In the genomic region with DNA sequence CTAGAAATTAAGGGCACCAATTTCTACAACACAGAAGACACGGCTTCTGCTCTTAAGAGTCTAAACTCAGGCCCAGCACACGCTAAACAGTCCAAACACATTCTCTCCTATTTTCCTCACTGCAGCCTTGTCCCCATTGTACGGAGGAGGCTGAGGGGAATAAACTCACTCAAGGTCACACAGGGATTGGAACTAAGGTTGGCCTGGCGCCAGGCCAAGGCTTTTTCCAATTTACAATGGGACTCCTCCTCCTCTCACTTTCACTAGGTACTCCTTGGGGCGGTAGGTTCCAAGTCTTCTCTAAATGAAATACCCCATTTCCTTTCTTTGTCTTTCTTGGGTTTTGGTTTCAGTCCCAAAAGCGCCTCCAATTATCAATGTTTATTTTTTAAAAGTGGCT, we compare ENCODE assay signal across 25 cellular contexts. TPM values are rescaled to one million over a fixed set of nuclear protein-coding genes. Genes with fewer than 3 reads are reported as not detected.
"Had no signal": no experiment of that assay in that cellular context is flagged by ENCODE, and none has a peak within 500 bp of the region (broad histone marks: within the 10 kb centered on the region; RNA-seq: fewer than 3 reads in every experiment).

No MANE protein-coding gene starts in this region.

- H3K4me1 ChIP-seq: right lobe of liver had no signal

- ATAC-seq: activated CD4-positive, CD25-positive, alpha-beta regulatory T cell treated with anti-CD3 and anti-CD28 coated beads, Interleukin-2, amount 50 U/mL, for 24 hours; activated naive CD4-positive, alpha-beta T cell treated with anti-CD3 and anti-CD28 coated beads, Interleukin-2, amount 50 U/mL, for 72 hours; activated T-helper 17 cell treated with anti-CD3 and anti-CD28 coated beads, Interleukin-2, amount 50 U/mL, for 72 hours; left cardiac atrium; right lobe of liver; stimulated activated effector memory CD8-positive, alpha-beta T cell treated with anti-CD3 and anti-CD28 coated beads, Interleukin-12 subunit alpha, Interleukin-12 subunit beta, amount 100 ng/mL, for 72 hours had no signal

- H3K27ac ChIP-seq: right lobe of liver, skin epidermis, thoracic aorta, upper lobe of left lung, WERI-Rb-1 had no signal

- H3K27me3 Mint-ChIP-seq: activated T-cell treated with anti-CD3 and anti-CD28 coated beads, Interleukin-2, amount 50 U/mL, for 24 hours had no signal

- H3K4me3 Mint-ChIP-seq: activated CD4-positive, alpha-beta memory T cell treated with anti-CD3 and anti-CD28 coated beads, Interleukin-2, amount 10 ng/mL, durations not matched to agents 7 days and 5 days; activated T-cell treated with anti-CD3 and anti-CD28 coated beads, Interleukin-2, amount 50 U/mL, for 24 hours; activated T-helper 17 cell treated with anti-CD3 and anti-CD28 coated beads, Interleukin-2, amount 50 U/mL, for 72 hours; nephron; stimulated activated effector memory CD8-positive, alpha-beta T cell treated with anti-CD3 and anti-CD28 coated beads, Interleukin-12 subunit alpha, Interleukin-12 subunit beta, amount 100 ng/mL, for 72 hours; stimulated activated naive CD8-positive, alpha-beta T cell treated with anti-CD3 and anti-CD28 coated beads, Interleukin-15, Interleukin-2, amounts not matched to agents 100 ng/mL and 50 ng/mL, for 24 hours had no signal

- H3K4me3 ChIP-seq: right lobe of liver, skin epidermis, thoracic aorta, upper lobe of left lung had no signal

- H3K27me3 ChIP-seq: right lobe of liver, upper lobe of left lung had no signal

- H3K9me3 ChIP-seq: right lobe of liver, thoracic aorta had no signal

- H3K36me3 Mint-ChIP-seq: activated naive CD4-positive, alpha-beta T cell treated with anti-CD3 and anti-CD28 coated beads, Interleukin-2, amount 50 U/mL, for 72 hours; stimulated activated effector memory CD8-positive, alpha-beta T cell treated with anti-CD3 and anti-CD28 coated beads, Interleukin-12 subunit alpha, Interleukin-12 subunit beta, amount 100 ng/mL, for 72 hours had no signal

- H3K27ac Mint-ChIP-seq: activated CD4-positive, alpha-beta memory T cell treated with anti-CD3 and anti-CD28 coated beads, Interleukin-2, amount 10 ng/mL, durations not matched to agents 7 days and 5 days; activated naive CD4-positive, alpha-beta T cell treated with anti-CD3 and anti-CD28 coated beads, Interleukin-2, amount 50 U/mL, for 72 hours; activated T-cell treated with anti-CD3 and anti-CD28 coated beads, Interleukin-2, amount 50 U/mL, for 24 hours; activated T-helper 17 cell treated with anti-CD3 and anti-CD28 coated beads, Interleukin-2, amount 50 U/mL, for 72 hours; nephron; stimulated activated effector memory CD8-positive, alpha-beta T cell treated with anti-CD3 and anti-CD28 coated beads, Interleukin-12 subunit alpha, Interleukin-12 subunit beta, amount 100 ng/mL, for 72 hours; stimulated activated naive CD8-positive, alpha-beta T cell treated with anti-CD3 and anti-CD28 coated beads, Interleukin-15, Interleukin-2, amounts not matched to agents 100 ng/mL and 50 ng/mL, for 24 hours had no signal

- DNase-seq: activated CD4-positive, alpha-beta memory T cell treated with anti-CD3 and anti-CD28 coated beads, Interleukin-2, amount 10 ng/mL, durations not matched to agents 7 days and 5 days; activated CD4-positive, alpha-beta T cell treated with anti-CD3 and anti-CD28 coated beads for 48 hours; activated CD8-positive, alpha-beta memory T cell treated with anti-CD3 and anti-CD28 coated beads, Interleukin-2, amount 50 U/mL, for 48 hours; activated naive CD4-positive, alpha-beta T cell; activated T-cell treated with anti-CD3 and anti-CD28 coated beads, Interleukin-2, amount 50 U/mL, for 24 hours; dermis blood vessel endothelial cell; effector CD4-positive, alpha-beta T cell; islet precursor cell; left cardiac atrium; mammary epithelial cell; right lobe of liver; stimulated activated CD4-positive, alpha-beta T cell treated with anti-CD3 and anti-CD28 coated beads, Interleukin-4, amount 100 ng/mL, for 24 hours; T-helper 9 cell; upper lobe of left lung; WERI-Rb-1 had no signal

- H3K36me3 ChIP-seq: right lobe of liver, thoracic aorta, upper lobe of left lung, WERI-Rb-1 had no signal

- H3K4me1 Mint-ChIP-seq: activated T-helper 17 cell treated with anti-CD3 and anti-CD28 coated beads, Interleukin-2, amount 50 U/mL, for 72 hours had no signal

RNA-seq across cellular contexts. Expression of a gene that starts 48.7 kb away (rescaled TPM):
- total RNA-seq: activated naive CD4-positive, alpha-beta T cell treated with anti-CD3 and anti-CD28 coated beads, Interleukin-2, amount 50 U/mL, for 72 hours; activated T-helper 17 cell treated with anti-CD3 and anti-CD28 coated beads, Interleukin-2, amount 50 U/mL, for 72 hours; bronchial epithelial cell; subcutaneous adipose tissue had no signal
